ENCODE assay signal across 8 cellular contexts in genomic region chr5:10354048-10354872, GRCh38. TPM values are rescaled to one million over a fixed set of nuclear protein-coding genes. Genes with fewer than 3 reads are reported as not detected.
A peak's percentile ranks its signal among the peaks of the same experiment; 100 is the strongest.
DNase-seq lines count a peak whose midpoint lies in the region; ATAC-seq and TF ChIP-seq lines count a peak whose summit lies in the region.

No MANE protein-coding gene starts in this region.

- peaks cover 52% of the 10 kb centered on the region for H3K4me1 Mint-ChIP-seq in activated T-cell treated with anti-CD3 and anti-CD28 coated beads, Interleukin-2, amount 50 U/mL, for 72 hours (ENCODE audit: low read depth)

- H3K36me3 ChIP-seq in neutrophil, result no peaks in the 10 kb centered on the region
- H3K36me3 ChIP-seq in aorta (ENCODE audit: control insufficient read depth in 1 of 2, insufficient read depth in 2 of 2, low read length in 1 of 2), result no peaks in the 10 kb centered on the region

- intact Hi-C loops in aorta (cut with DNase I), result no loop called here

- H3K4me1 ChIP-seq in neutrophil (ENCODE audit: control insufficient read depth in 1 of 2, insufficient read depth in 1 of 2, low read depth in 1 of 2, low read length in 1 of 2) (peaks cover 36 to 57% of the 10 kb centered on the region in 2 experiments), aorta (ENCODE audit: control insufficient read depth in 1 of 2, insufficient read depth in 2 of 2, low read length in 2 of 2) (peaks cover 0 to 2% of the 10 kb centered on the region in 2 donors)

- H3K4me3 Mint-ChIP-seq in activated T-cell treated with anti-CD3 and anti-CD28 coated beads, Interleukin-2, amount 50 U/mL, for 72 hours, result peak overlapping the region; percentile 98 to 99

- H3K27me3 ChIP-seq in neutrophil (no peaks in the 10 kb centered on the region), aorta (ENCODE audit: control insufficient read depth in 1 of 2, insufficient read depth in 2 of 2, low read length in 1 of 2) (no peaks in the 10 kb centered on the region)

- 1% methylated on average over 34 to 54 of the region's 54 CpGs for WGBS in aorta, 2 donors

- TF ChIP-seq CTCF in fibroblast of the aortic adventitia (IDR thresholded peaks at IDR 0.05; ENCODE audit: insufficient read depth, low read length) (no peak), neutrophil (IDR thresholded peaks at IDR 0.05) (peak; percentile 8)

- H3K27ac Mint-ChIP-seq in activated T-cell treated with anti-CD3 and anti-CD28 coated beads, Interleukin-2, amount 50 U/mL, for 72 hours, result peak overlapping the region; percentile 97

- peak overlapping the region; percentile 93 for H3K27ac ChIP-seq in neutrophil
- peak overlapping the region; percentile 29 to 69 for H3K27ac ChIP-seq in aorta (ENCODE audit: low read depth in 1 of 2, low read length in 2 of 2)

- H3K9me3 Mint-ChIP-seq in activated T-cell treated with anti-CD3 and anti-CD28 coated beads, Interleukin-2, amount 50 U/mL, for 72 hours, result no peaks in the 10 kb centered on the region

- peak; percentile 1 for ATAC-seq in GM18519 (IDR thresholded peaks at IDR 0.05; ENCODE audit: low FRiP score, unreplicated experiment)
- peak; percentile 6 for ATAC-seq in HG03095 (IDR thresholded peaks at IDR 0.05; ENCODE audit: unreplicated experiment)
- peak; percentile 10 to 12 for ATAC-seq in activated T-cell treated with anti-CD3 and anti-CD28 coated beads, Interleukin-2, amount 50 U/mL, for 72 hours (replicated peaks in 1 of 2)
- ATAC-seq in aorta (ENCODE audit: low FRiP score), result no peak

- H3K27me3 Mint-ChIP-seq in activated T-cell treated with anti-CD3 and anti-CD28 coated beads, Interleukin-2, amount 50 U/mL, for 72 hours (ENCODE audit: low read depth), result no peaks in the 10 kb centered on the region

- H3K36me3 Mint-ChIP-seq in activated T-cell treated with anti-CD3 and anti-CD28 coated beads, Interleukin-2, amount 50 U/mL, for 72 hours (ENCODE audit: insufficient read depth in 2 of 2), result peaks cover 6 to 8% of the 10 kb centered on the region in 2 donors

- H3K4me3 ChIP-seq in fibroblast of the aortic adventitia (ENCODE audit: low read depth, low read length) (peak overlapping the region; percentile 82), neutrophil (ENCODE audit: low read depth in 1 of 2, low read length in 1 of 2) (peak overlapping the region; percentile 85 to 87), aorta (ENCODE audit: low read length in 2 of 2) (peak overlapping the region; percentile 81 to 88)

- H3K9me3 ChIP-seq in neutrophil (no peaks in the 10 kb centered on the region), aorta (ENCODE audit: control insufficient read depth, low read length) (no peaks in the 10 kb centered on the region)

- peak; percentile 25 for DNase-seq in A172 (ENCODE audit: low spot score)
- DNase-seq in NOMO-1 treated with dmso at 0.1 percent for 144 hours (lab: John Stamatoyannopoulos, UW; ENCODE audit: unreplicated experiment), result peak; percentile 45
- DNase-seq in activated T-cell treated with anti-CD3 and anti-CD28 coated beads, Interleukin-2, amount 50 U/mL, for 72 hours, result peak; percentile 63 to 67
- DNase-seq in fibroblast of the aortic adventitia (ENCODE audit: low read depth), result peak; percentile 34
- peak in 1 of 2 donors; percentile 59 for DNase-seq in aorta

RNA-seq across cellular contexts. Expression of gene MARCHF6, which starts 0.8 kb away (rescaled TPM):
- total RNA-seq in A172 (2014; rRNA removed; shearing (Covaris generic)), result 30.3 and 48.8 TPM in 2 replicates
- 100 to 1,000 TPM; 138 to 151 TPM for total RNA-seq in activated T-cell treated with anti-CD3 and anti-CD28 coated beads, Interleukin-2, amount 50 U/mL, for 72 hours
- 49.0 and 68.1 TPM in 2 replicates for total RNA-seq in fibroblast of the aortic adventitia (ENCODE audit: low replicate concordance)
- total RNA-seq in aorta, result 100 to 1,000 TPM; 147 to 153 TPM
- 10 to 100 TPM; 27.7 to 73.9 TPM for polyA plus RNA-seq in aorta

RNA-seq across cellular contexts. Expression of gene CMBL, which starts 46.6 kb away (rescaled TPM):
- 9.3 and 12.5 TPM in 2 replicates for total RNA-seq in A172 (2014; rRNA removed; shearing (Covaris generic))
- total RNA-seq in activated T-cell treated with anti-CD3 and anti-CD28 coated beads, Interleukin-2, amount 50 U/mL, for 72 hours, result 1 to 10 TPM; 1.2 to 1.7 TPM
- total RNA-seq in fibroblast of the aortic adventitia (ENCODE audit: low replicate concordance), result 12.3 and 13.6 TPM in 2 replicates
- 10 to 100 TPM in 1 of 2 donors, 1 to 10 TPM in 1; 7.5 to 20.2 TPM for total RNA-seq in aorta
- 10 to 100 TPM; 19.5 to 76.4 TPM for polyA plus RNA-seq in aorta
